1 cellular context compared by ENCODE assay signal in the genomic region with DNA sequence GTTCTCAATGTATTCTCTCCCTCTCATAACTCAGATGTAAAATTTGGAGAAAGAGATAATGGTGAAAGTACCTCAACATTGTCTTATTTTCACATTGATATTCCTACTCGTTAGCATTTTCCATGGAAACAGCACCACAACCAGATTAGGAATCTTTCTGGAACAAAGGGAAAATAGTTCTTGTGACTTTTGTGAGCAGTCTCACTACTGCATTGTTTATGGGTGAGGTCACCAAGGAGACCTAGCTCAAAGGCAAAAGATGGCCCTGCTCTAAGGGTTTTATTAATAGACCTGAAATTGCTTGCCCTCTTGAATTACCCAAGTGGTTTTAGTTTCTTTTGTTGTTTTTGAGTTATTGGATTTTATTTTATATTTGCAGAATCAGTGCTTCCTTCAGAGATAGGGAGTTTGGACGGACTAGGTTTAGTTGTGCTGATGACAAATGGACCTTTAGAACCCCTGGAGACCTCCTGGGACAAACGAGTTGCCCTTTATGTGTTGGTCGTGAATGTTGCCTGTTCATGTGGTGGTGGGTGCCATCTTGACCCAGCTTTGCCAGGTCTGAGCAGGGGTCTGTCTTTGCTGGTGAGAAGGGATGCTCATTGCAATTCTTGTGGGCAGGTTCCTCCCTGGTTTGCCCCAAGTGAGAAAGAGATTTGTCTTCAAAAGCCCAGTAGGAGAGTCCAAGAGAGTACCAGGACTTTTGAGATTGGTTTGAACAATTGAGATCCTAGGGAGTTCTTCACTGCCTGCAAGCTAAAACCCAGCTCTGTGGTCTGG.
TF ChIP-seq lines count a peak whose summit lies in the region.

No MANE protein-coding gene starts in this region.

TF ChIP-seq in IMR-90, 13 proteins besides CTCF, POLR2A, EP300 and RAD21 (continued from another document):
- no peak for TF ChIP-seq FOS (IDR thresholded peaks at IDR 0.05; ENCODE audit: low read depth, low read length)
- TF ChIP-seq, protein P1, sequence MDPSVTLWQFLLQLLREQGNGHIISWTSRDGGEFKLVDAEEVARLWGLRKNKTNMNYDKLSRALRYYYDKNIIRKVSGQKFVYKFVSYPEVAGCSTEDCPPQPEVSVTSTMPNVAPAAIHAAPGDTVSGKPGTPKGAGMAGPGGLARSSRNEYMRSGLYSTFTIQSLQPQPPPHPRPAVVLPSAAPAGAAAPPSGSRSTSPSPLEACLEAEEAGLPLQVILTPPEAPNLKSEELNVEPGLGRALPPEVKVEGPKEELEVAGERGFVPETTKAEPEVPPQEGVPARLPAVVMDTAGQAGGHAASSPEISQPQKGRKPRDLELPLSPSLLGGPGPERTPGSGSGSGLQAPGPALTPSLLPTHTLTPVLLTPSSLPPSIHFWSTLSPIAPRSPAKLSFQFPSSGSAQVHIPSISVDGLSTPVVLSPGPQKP (IDR thresholded peaks at IDR 0.05; ENCODE audit: borderline replicate concordance, low read depth, low read length) = no peak
TF ChIP-seq in IMR-90: peak in this region for 0.
